In the genomic region with DNA sequence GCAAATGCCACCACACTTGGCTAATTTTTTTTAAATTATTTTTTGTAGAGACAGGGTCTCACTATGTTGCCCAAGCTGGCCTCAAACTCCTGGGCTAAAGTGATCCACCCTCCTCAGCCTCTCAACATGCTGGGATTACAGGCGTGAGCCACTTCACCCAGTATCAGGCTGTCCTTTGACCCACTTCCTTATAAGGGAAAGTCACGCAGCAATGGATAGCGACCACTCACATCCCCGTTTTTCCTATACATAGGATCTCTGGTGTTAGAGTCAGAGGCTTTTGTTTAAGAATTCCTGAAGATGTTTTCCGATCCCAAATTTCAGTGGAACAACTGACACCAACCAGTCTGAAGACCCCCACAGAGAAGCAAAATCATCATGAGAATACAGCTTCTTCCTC, we compare ENCODE assay signal across 17 cellular contexts. TPM values are rescaled to one million over a fixed set of nuclear protein-coding genes. Genes with fewer than 3 reads are reported as not detected.
"Had no signal": no experiment of that assay in that cellular context is flagged by ENCODE, and none has a peak within 500 bp of the region (broad histone marks: within the 10 kb centered on the region; RNA-seq: fewer than 3 reads in every experiment).

No MANE protein-coding gene starts in this region.

- DNase-seq: activated CD4-positive, alpha-beta T cell treated with anti-CD3 and anti-CD28 coated beads for 48 hours; activated naive CD4-positive, alpha-beta T cell treated with anti-CD3 and anti-CD28 coated beads, Interleukin-2, amount 10 ng/mL, durations not matched to agents 7 days and 5 days; amniotic stem cell; cerebellar nuclear complex; dermis blood vessel endothelial cell; foreskin fibroblast; stimulated activated CD4-positive, alpha-beta T cell treated with anti-CD3 and anti-CD28 coated beads, Interleukin-4, amount 100 ng/mL, for 24 hours; stimulated activated naive CD8-positive, alpha-beta T cell treated with anti-CD3 and anti-CD28 coated beads, Interleukin-15, amount 100 ng/mL, for 72 hours had no signal

- H3K9me3 ChIP-seq: ovary, vagina had no signal

- H3K27me3 Mint-ChIP-seq: stimulated activated naive CD8-positive, alpha-beta T cell treated with anti-CD3 and anti-CD28 coated beads, Interleukin-15, amount 100 ng/mL, for 72 hours had no signal

- H3K27ac ChIP-seq: vagina had no signal

- H3K27me3 ChIP-seq: ovary, vagina had no signal

- H3K36me3 ChIP-seq: ovary, vagina had no signal

- H3K4me3 Mint-ChIP-seq: activated naive CD4-positive, alpha-beta T cell treated with anti-CD3 and anti-CD28 coated beads, Interleukin-2, amount 10 ng/mL, durations not matched to agents 7 days and 5 days; activated T-helper 1 cell treated with anti-CD3 and anti-CD28 coated beads, Interleukin-12 subunit alpha, Interleukin-12 subunit beta, Interleukin-2, Interleukin-4 antibody, amounts not matched to agents 30 ng/mL and 10 ng/mL and 1 ng/mL, durations not matched to agents 14 hours and 24 hours and 36 hours; brain; neural crest cell; T-helper 1 cell treated with Interleukin-12 subunit alpha and Interleukin-12 subunit beta and Interleukin-4 antibody, amounts not matched to agents 30 μg/mL and 1 μg/mL, for 36 hours; WTC11 had no signal

- H3K27ac Mint-ChIP-seq: activated naive CD4-positive, alpha-beta T cell treated with anti-CD3 and anti-CD28 coated beads, Interleukin-2, amount 10 ng/mL, durations not matched to agents 7 days and 5 days; WTC11 had no signal

- H3K36me3 Mint-ChIP-seq: brain had no signal

- H3K4me3 ChIP-seq: ovary, vagina had no signal

RNA-seq across cellular contexts. Expression of a gene that starts 41.4 kb away (rescaled TPM):
- total RNA-seq: esophagus mucosa, left lobe of liver had no signal
